18 cellular contexts compared by ENCODE assay signal in the genomic region with DNA sequence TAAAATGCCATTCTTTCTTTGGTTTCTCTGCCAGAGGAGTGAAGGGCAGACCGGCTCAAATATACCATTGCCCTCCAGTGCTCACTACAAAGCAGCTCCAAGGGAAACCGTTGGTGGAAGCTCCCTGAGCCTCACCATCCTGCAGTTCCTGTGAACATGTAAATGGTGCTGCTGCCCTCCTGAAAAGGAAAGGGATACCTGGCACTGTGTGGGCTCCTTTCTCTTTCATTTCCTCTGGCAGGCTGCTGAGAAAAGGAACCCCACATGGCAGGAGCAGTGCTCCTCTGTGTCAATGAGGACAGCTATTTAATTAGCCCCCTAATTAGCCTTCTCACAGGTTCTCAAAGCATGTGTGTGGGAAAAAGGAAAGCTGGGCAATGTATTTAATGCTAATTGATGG.
DNase-seq lines count a peak whose midpoint lies in the region; ATAC-seq, FAIRE-seq and TF ChIP-seq lines count a peak whose summit lies in the region.
"Had no signal": no experiment of that assay in that cellular context is flagged by ENCODE, and none has a peak within 500 bp of the region (broad histone marks: within the 10 kb centered on the region; RNA-seq: fewer than 3 reads in every experiment).

No MANE protein-coding gene starts in this region.

- no peaks in the 10 kb centered on the region for H3K9me3 ChIP-seq in GM12878 (replicated peaks; ENCODE audit: control insufficient read depth, insufficient read depth, low read length)
- H3K9me3 ChIP-seq: MG63, right lobe of liver had no signal

- no peaks in the 10 kb centered on the region for H4K20me1 ChIP-seq in GM12878 (ENCODE audit: control insufficient read depth, insufficient read depth)

- FAIRE-seq in GM12878 (lab: Jason Lieb, UNC) = no peak
- FAIRE-seq: frontal cortex had no signal

- POLR2A ChIA-PET in GM12878 (lab: Charles Lee) = no interaction called here

- SMC1A ChIA-PET in GM12878 (lab: Charles Lee; ENCODE audit: uncharacterized antibody, unreplicated experiment) = interaction anchor here (1.0 to 1.8 kb wide), 6 partner anchors 9 to 326 kb away, joined by 3 to 5 read pairs (median 3); no protein-coding TSS in a partner anchor

- no peak overlapping the region for H3K27ac ChIP-seq in GM12878 (ENCODE audit: control insufficient read depth, insufficient read depth)
- H3K27ac ChIP-seq: epithelial cell of prostate, right lobe of liver, WERI-Rb-1 had no signal

- no peaks in the 10 kb centered on the region for H3K27me3 ChIP-seq in GM12878 (replicated peaks in 1 of 2; ENCODE audit: control insufficient read depth in 2 of 2, insufficient read depth in 2 of 2, low read length in 1 of 2)
- H3K27me3 ChIP-seq: right lobe of liver had no signal

- no peak for TF ChIP-seq POLR2A in GM12878 (IDR thresholded peaks at IDR 0.05; ENCODE audit: low read depth, low read length)

- no TSS peak for BruUV-seq in GM12878 (replicated peaks; lab: Mats Ljungman, UMichigan)

- DNase-seq in GM12878 (ENCODE audit: low read depth, low spot score) (no peak), NCI-H1105 (lab: John Stamatoyannopoulos, UW) (no peak), middle frontal gyrus (ENCODE audit: extremely low spot score, low spot score) (no peak), medulla oblongata (ENCODE audit: extremely low spot score) (no peak)
- DNase-seq: CD4-positive, alpha-beta memory T cell; DND-41; MG63; NCI-H1930; right lobe of liver; SHP77 treated with DMSO at 0.1 percent for 48 hours; WERI-Rb-1 had no signal

- no peak overlapping the region for H3K4me3 ChIP-seq in GM12878
- H3K4me3 ChIP-seq: MG63, right lobe of liver had no signal

- in situ Hi-C loops in GM12878 (cut with MboI) = loop anchor here (5.0 to 25.0 kb wide), 2 partner anchors 325 to 1630 kb away; no protein-coding TSS in a partner anchor

- H3K4me2 ChIP-seq in GM12878 (ENCODE audit: control insufficient read depth, insufficient read depth) = no peak overlapping the region

- H3K36me3 ChIP-seq in GM12878 (ENCODE audit: control insufficient read depth in 2 of 2, insufficient read depth in 2 of 2, low read length in 1 of 2) = no peaks in the 10 kb centered on the region
- H3K36me3 ChIP-seq: MG63, right lobe of liver, WERI-Rb-1 had no signal

- H2AFZ ChIP-seq in GM12878 (ENCODE audit: control insufficient read depth, low read depth, low read length) = peak overlapping the region; percentile 12

- TF ChIP-seq RAD21 in GM12878 (IDR thresholded peaks at IDR 0.05; ENCODE audit: insufficient read depth, low read depth, low read length) = no peak

- intact Hi-C loops in GM12878 (cut with micrococcal nuclease; ENCODE audit: unreplicated experiment) = loop anchor here (10.0 kb wide), 1 partner anchor 1632 kb away; no protein-coding TSS in a partner anchor

- CTCF ChIA-PET in GM12878 (lab: Yijun Ruan, JAX) = interaction anchor here (0.9 to 1.6 kb wide), 3 partner anchors 11 to 440 kb away, joined by 3 to 5 read pairs (median 4); no protein-coding TSS in a partner anchor

- TF ChIP-seq CTCF in GM12878 (IDR thresholded peaks at IDR 0.05 in 2 of 3, conservative IDR thresholded peaks at IDR 0.05 in 1 of 3; ENCODE audit: control insufficient read depth in 2 of 3, extremely low read depth in 1 of 3, insufficient read depth in 1 of 3, low read depth in 3 of 3, low read length in 3 of 3) = no peak

- no peak for TF ChIP-seq EP300 in GM12878 (IDR thresholded peaks at IDR 0.05; ENCODE audit: borderline replicate concordance in 1 of 2, control insufficient read depth in 1 of 2, low read depth in 2 of 2, low read length in 2 of 2)

- H3K9ac ChIP-seq in GM12878 (ENCODE audit: control insufficient read depth, insufficient read depth, low read length) = no peak overlapping the region

- RAD21 ChIA-PET in GM12878 (lab: Charles Lee; ENCODE audit: unreplicated experiment) = interaction anchor here (1.3 kb wide), 1 partner anchor 325 kb away, joined by 3 read pairs; no protein-coding TSS in a partner anchor

- no peaks in the 10 kb centered on the region for H3K79me2 ChIP-seq in GM12878 (ENCODE audit: control insufficient read depth, insufficient read depth, low read length)

- peak; percentile 56 for ATAC-seq in GM18870 (IDR thresholded peaks at IDR 0.05; ENCODE audit: unreplicated experiment)
- ATAC-seq in GM21423 (IDR thresholded peaks at IDR 0.05; ENCODE audit: unreplicated experiment) = peak; percentile 57
- ATAC-seq in HG03097 (IDR thresholded peaks at IDR 0.05; ENCODE audit: low FRiP score, unreplicated experiment) = peak; percentile 81
- ATAC-seq in GM12878 = peak; percentile 81
- no peak for ATAC-seq in HG02763 (IDR thresholded peaks at IDR 0.05; ENCODE audit: unreplicated experiment)
- ATAC-seq: left lobe of liver, right lobe of liver had no signal

- H3K4me1 ChIP-seq in GM12878 (ENCODE audit: control insufficient read depth, insufficient read depth, low read length) = no peaks in the 10 kb centered on the region

- WGBS in GM12878 (ENCODE audit: insufficient coverage, insufficient replicate concordance, low lambda C conversion rate, missing lambda C conversion rate) = 50% methylated on average over 2 of the region's 2 CpGs

TF ChIP-seq in GM12878, 131 proteins besides CTCF, POLR2A, EP300 and RAD21:
- TF ChIP-seq, protein P1, sequence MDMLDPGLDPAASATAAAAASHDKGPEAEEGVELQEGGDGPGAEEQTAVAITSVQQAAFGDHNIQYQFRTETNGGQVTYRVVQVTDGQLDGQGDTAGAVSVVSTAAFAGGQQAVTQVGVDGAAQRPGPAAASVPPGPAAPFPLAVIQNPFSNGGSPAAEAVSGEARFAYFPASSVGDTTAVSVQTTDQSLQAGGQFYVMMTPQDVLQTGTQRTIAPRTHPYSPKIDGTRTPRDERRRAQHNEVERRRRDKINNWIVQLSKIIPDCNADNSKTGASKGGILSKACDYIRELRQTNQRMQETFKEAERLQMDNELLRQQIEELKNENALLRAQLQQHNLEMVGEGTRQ (IDR thresholded peaks at IDR 0.05; ENCODE audit: borderline replicate concordance, low read depth, low read length) = no peak
- TF ChIP-seq, protein P2, sequence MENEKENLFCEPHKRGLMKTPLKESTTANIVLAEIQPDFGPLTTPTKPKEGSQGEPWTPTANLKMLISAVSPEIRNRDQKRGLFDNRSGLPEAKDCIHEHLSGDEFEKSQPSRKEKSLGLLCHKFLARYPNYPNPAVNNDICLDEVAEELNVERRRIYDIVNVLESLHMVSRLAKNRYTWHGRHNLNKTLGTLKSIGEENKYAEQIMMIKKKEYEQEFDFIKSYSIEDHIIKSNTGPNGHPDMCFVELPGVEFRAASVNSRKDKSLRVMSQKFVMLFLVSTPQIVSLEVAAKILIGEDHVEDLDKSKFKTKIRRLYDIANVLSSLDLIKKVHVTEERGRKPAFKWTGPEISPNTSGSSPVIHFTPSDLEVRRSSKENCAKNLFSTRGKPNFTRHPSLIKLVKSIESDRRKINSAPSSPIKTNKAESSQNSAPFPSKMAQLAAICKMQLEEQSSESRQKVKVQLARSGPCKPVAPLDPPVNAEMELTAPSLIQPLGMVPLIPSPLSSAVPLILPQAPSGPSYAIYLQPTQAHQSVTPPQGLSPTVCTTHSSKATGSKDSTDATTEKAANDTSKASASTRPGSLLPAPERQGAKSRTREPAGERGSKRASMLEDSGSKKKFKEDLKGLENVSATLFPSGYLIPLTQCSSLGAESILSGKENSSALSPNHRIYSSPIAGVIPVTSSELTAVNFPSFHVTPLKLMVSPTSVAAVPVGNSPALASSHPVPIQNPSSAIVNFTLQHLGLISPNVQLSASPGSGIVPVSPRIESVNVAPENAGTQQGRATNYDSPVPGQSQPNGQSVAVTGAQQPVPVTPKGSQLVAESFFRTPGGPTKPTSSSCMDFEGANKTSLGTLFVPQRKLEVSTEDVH (IDR thresholded peaks at IDR 0.05; ENCODE audit: low read depth, partially characterized antibody) = no peak
- TF ChIP-seq CHD1 (IDR thresholded peaks at IDR 0.05; ENCODE audit: low read depth, low read length) = no peak
- peak; percentile 45; the same call in 1 of the 2 replicates for TF ChIP-seq MTA2 (IDR thresholded peaks at IDR 0.05; ENCODE audit: low read depth)
TF ChIP-seq in GM12878: peak in this region for 1.
